In the genomic region with DNA sequence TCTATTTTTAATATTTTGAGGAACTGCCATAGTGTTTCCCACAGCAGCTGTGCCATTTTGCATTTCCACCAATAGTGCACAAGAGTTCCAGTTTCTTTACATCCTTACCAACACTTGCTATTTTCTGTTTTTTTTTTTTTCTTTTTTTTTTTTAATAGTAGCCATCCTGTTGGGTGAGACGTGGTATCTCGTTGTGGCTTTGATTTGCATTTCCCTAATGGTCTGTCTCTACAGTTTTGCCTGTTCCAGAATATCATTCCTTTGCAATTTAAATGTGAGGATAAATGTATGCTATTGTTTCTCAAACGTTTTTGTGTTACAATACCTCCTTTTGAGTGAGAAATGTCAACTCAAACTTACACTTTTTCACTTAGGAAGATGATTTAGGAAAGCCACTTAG, we compare ENCODE assay signal across 19 cellular contexts. TPM values are rescaled to one million over a fixed set of nuclear protein-coding genes. Genes with fewer than 3 reads are reported as not detected.
A peak's percentile ranks its signal among the peaks of the same experiment; 100 is the strongest.
DNase-seq lines count a peak whose midpoint lies in the region; ATAC-seq, FAIRE-seq and TF ChIP-seq lines count a peak whose summit lies in the region.
"Had no signal": no experiment of that assay in that cellular context is flagged by ENCODE, and none has a peak within 500 bp of the region (broad histone marks: within the 10 kb centered on the region; RNA-seq: fewer than 3 reads in every experiment).

No MANE protein-coding gene starts in this region.

- no peak for TF ChIP-seq CTCF in Loucy (conservative IDR thresholded peaks at IDR 0.05; ENCODE audit: low read length)

- peak overlapping the region; percentile 5 for H3K4me3 ChIP-seq in Loucy (ENCODE audit: low read length, poor library complexity, severe bottlenecking)
- H3K4me3 ChIP-seq: A549, HAP-1 had no signal

- H3F3A ChIP-seq in Loucy (ENCODE audit: low read depth), result no peaks in the 10 kb centered on the region

- H3K9me3 ChIP-seq in Loucy (ENCODE audit: insufficient read depth, low read depth, low read length), result no peaks in the 10 kb centered on the region
- H3K9me3 ChIP-seq: A549, BE2C, HAP-1 had no signal

- DNase-seq in NCI-H526 treated with DMSO at 0.1 percent for 48 hours (lab: John Stamatoyannopoulos, UW), result peak; percentile 83
- no peak for DNase-seq in caudate nucleus (lab: John Stamatoyannopoulos, UW)
- DNase-seq in RCC 7860 (ENCODE audit: low spot score), result no peak
- no peak for DNase-seq in left lobe of liver (ENCODE audit: low spot score)
- DNase-seq: BE2C; CD4-positive, alpha-beta memory T cell; DMS79 treated with DMSO at 0.1 percent for 48 hours; EL; HFFc6 had no signal

- ATAC-seq in GM19455 (IDR thresholded peaks at IDR 0.05; ENCODE audit: unreplicated experiment) (no peak), left lobe of liver (no peak), HG03108 (IDR thresholded peaks at IDR 0.05; ENCODE audit: unreplicated experiment) (no peak)
- ATAC-seq: A549 had no signal

- no peak overlapping the region for H3K9ac ChIP-seq in Loucy (ENCODE audit: low read depth, low read length, poor library complexity, severe bottlenecking)

- peaks cover 15% of the 10 kb centered on the region for H3K36me3 ChIP-seq in Loucy (ENCODE audit: insufficient read depth, low read length)

- no peaks in the 10 kb centered on the region for H3K27me3 ChIP-seq in Loucy (ENCODE audit: insufficient read depth, low read length, poor library complexity, severe bottlenecking)
- H3K27me3 ChIP-seq: BE2C had no signal

- no peaks in the 10 kb centered on the region for H4K20me1 ChIP-seq in Loucy (ENCODE audit: insufficient read depth, low read length, poor library complexity, severe bottlenecking)

- H3K27ac ChIP-seq in caudate nucleus (ENCODE audit: low read depth, low read length), result peak overlapping the region; percentile 77
- H3K27ac ChIP-seq: A549, C4-2B, HL-60 had no signal

- H3K79me2 ChIP-seq in Loucy (ENCODE audit: insufficient read depth, low read length), result no peaks in the 10 kb centered on the region

- H3K4me1 ChIP-seq in Loucy (ENCODE audit: insufficient read depth, low read length, poor library complexity, severe bottlenecking), result peaks cover 18% of the 10 kb centered on the region
- H3K4me1 ChIP-seq: A549, BE2C had no signal

- no peak overlapping the region for H2AFZ ChIP-seq in Loucy (ENCODE audit: low read length)

- no peak for FAIRE-seq in RCC 7860 (lab: Jason Lieb, UNC)
- FAIRE-seq: A549, G401.6, GM12891, H1 had no signal

- peak overlapping the region; percentile 10 for H3K4me2 ChIP-seq in Loucy (ENCODE audit: low read depth, low read length, poor library complexity, severe bottlenecking)
- H3K4me2 ChIP-seq: A549 had no signal

- H3K9me2 ChIP-seq in Loucy (replicated peaks; ENCODE audit: low read depth, low read length), result no peaks in the 10 kb centered on the region

RNA-seq across cellular contexts. Expression of a gene that starts 22.4 kb away (rescaled TPM):
- 8.3 TPM for total RNA-seq in left lobe of liver

RNA-seq across cellular contexts. Expression of a gene that starts 41.0 kb away (rescaled TPM):
- total RNA-seq in left lobe of liver, result 1.5 TPM

RNA-seq across cellular contexts. Expression of a gene that starts 48.8 kb away (rescaled TPM):
- 6.9 TPM for total RNA-seq in left lobe of liver
